In the genomic region with DNA sequence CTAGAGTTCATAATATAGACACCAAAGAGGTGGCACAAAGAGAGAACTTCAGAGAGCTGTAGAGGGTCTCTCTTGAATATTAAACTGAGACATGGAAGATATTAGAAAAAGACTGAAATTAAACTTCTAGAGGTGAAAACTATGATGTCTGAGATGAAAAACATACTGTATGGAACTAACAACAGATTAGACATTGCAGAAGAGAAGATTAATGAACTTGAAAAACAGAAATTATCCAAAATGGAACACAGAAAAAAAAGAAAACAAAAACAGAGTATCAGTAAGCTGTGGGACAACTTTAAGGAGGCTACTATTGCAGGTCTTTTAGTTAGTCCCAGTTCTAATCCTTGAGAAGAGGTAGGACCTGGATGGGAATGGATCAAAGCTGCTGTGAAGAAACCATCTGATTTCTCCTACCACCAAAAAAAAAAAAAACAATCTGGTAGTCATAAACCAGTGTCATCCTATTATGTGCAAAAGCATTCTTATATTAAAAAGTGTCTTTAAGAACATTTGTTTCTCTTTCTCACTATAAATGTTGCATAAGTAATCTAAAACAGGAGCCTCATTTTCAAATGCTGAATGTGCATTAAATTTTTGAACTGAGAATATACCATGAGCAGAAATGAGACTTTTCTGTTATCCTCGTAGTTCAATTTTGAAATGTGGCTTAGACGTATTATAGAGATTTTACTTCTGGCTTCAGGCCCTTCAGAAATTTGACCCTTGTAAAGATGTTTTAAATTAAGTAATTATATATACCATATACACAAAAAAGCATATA, we compare ENCODE assay signal across 30 cellular contexts.
"Had no signal": no experiment of that assay in that cellular context is flagged by ENCODE, and none has a peak within 500 bp of the region (broad histone marks: within the 10 kb centered on the region; RNA-seq: fewer than 3 reads in every experiment).

No MANE protein-coding gene starts in this region.

- H3K9me3 ChIP-seq: adrenal gland, body of pancreas, colonic mucosa, gastrocnemius medialis, heart right ventricle had no signal

- H3K4me3 ChIP-seq: adrenal gland, body of pancreas, colonic mucosa, gastrocnemius medialis, heart right ventricle, hepatocyte had no signal

- DNase-seq: activated CD4-positive, alpha-beta memory T cell treated with anti-CD3 and anti-CD28 coated beads for 36 hours; activated CD4-positive, alpha-beta T cell treated with anti-CD3 and anti-CD28 coated beads for 36 hours; activated CD4-positive, alpha-beta T cell treated with anti-CD3 and anti-CD28 coated beads, Interleukin-2, amount 10 ng/mL, durations not matched to agents 24 days and 14 days; activated CD4-positive, CD25-positive, alpha-beta regulatory T cell; activated CD4-positive, CD25-positive, alpha-beta regulatory T cell treated with anti-CD3 and anti-CD28 coated beads, Interleukin-2, amount 50 U/mL, for 72 hours; activated CD8-positive, alpha-beta memory T cell treated with anti-CD3 and anti-CD28 coated beads, Interleukin-2, amount 10 ng/mL, durations not matched to agents 7 days and 5 days; activated CD8-positive, alpha-beta memory T cell treated with anti-CD3 and anti-CD28 coated beads, Interleukin-2, amount 50 U/mL, for 4 hours; activated CD8-positive, alpha-beta T cell treated with anti-CD3 and anti-CD28 coated beads, Interleukin-2, amount 10 ng/mL, durations not matched to agents 7 days and 5 days; activated effector memory CD4-positive, alpha-beta T cell treated with anti-CD3 and anti-CD28 coated beads, Interleukin-2, amount 50 U/mL, for 16 hours; activated naive CD4-positive, alpha-beta T cell treated with anti-CD3 and anti-CD28 coated beads for 36 hours; activated naive CD8-positive, alpha-beta T cell treated with anti-CD3 and anti-CD28 coated beads for 36 hours; activated naive CD8-positive, alpha-beta T cell treated with anti-CD3 and anti-CD28 coated beads, Interleukin-2, amount 50 U/mL, for 24 hours; activated T-cell treated with anti-CD3 and anti-CD28 coated beads, Interleukin-2, amount 50 U/mL, for 1 hour; adrenal gland; amygdala; aorta; body of pancreas; caudate nucleus; colonic mucosa; effector CD8-positive, alpha-beta T cell; foreskin fibroblast; gastrocnemius medialis; heart right ventricle; SW 1271; T-cell had no signal

- H3K36me3 ChIP-seq: adrenal gland, colonic mucosa had no signal

- H2AFZ ChIP-seq: hepatocyte had no signal

- H3K9me3 Mint-ChIP-seq: activated CD4-positive, alpha-beta memory T cell treated with anti-CD3 and anti-CD28 coated beads for 36 hours; activated CD4-positive, alpha-beta T cell treated with anti-CD3 and anti-CD28 coated beads, Interleukin-2, amount 10 ng/mL, durations not matched to agents 24 days and 14 days; activated naive CD4-positive, alpha-beta T cell treated with anti-CD3 and anti-CD28 coated beads for 36 hours; activated naive CD4-positive, alpha-beta T cell treated with anti-CD3 and anti-CD28 coated beads, Interleukin-2, amount 50 U/mL, for 24 hours; activated naive CD8-positive, alpha-beta T cell treated with anti-CD3 and anti-CD28 coated beads for 36 hours; activated naive CD8-positive, alpha-beta T cell treated with anti-CD3 and anti-CD28 coated beads, Interleukin-2, amount 50 U/mL, for 24 hours; T-cell; T-helper 1 cell treated with Interleukin-12 subunit alpha and Interleukin-12 subunit beta and Interleukin-4 antibody, amounts not matched to agents 30 μg/mL and 1 μg/mL, for 36 hours had no signal

- H3K27ac Mint-ChIP-seq: activated CD4-positive, alpha-beta memory T cell treated with anti-CD3 and anti-CD28 coated beads for 36 hours; activated CD4-positive, alpha-beta T cell treated with anti-CD3 and anti-CD28 coated beads for 36 hours; activated CD4-positive, alpha-beta T cell treated with anti-CD3 and anti-CD28 coated beads, Interleukin-2, amount 10 ng/mL, durations not matched to agents 24 days and 14 days; activated CD8-positive, alpha-beta memory T cell treated with anti-CD3 and anti-CD28 coated beads, Interleukin-2, amount 10 ng/mL, durations not matched to agents 7 days and 5 days; activated CD8-positive, alpha-beta T cell treated with anti-CD3 and anti-CD28 coated beads, Interleukin-2, amount 10 ng/mL, durations not matched to agents 7 days and 5 days; activated naive CD4-positive, alpha-beta T cell treated with anti-CD3 and anti-CD28 coated beads for 36 hours; activated naive CD4-positive, alpha-beta T cell treated with anti-CD3 and anti-CD28 coated beads, Interleukin-2, amount 50 U/mL, for 24 hours; activated naive CD8-positive, alpha-beta T cell treated with anti-CD3 and anti-CD28 coated beads for 36 hours; activated naive CD8-positive, alpha-beta T cell treated with anti-CD3 and anti-CD28 coated beads, Interleukin-2, amount 50 U/mL, for 24 hours; T-cell; T-helper 1 cell treated with Interleukin-12 subunit alpha and Interleukin-12 subunit beta and Interleukin-4 antibody, amounts not matched to agents 30 μg/mL and 1 μg/mL, for 36 hours had no signal

- H3K27ac ChIP-seq: adrenal gland, body of pancreas, colonic mucosa, gastrocnemius medialis, heart right ventricle, hepatocyte had no signal

- H3K4me1 ChIP-seq: colonic mucosa, heart right ventricle had no signal

- H3K4me1 Mint-ChIP-seq: activated CD4-positive, alpha-beta T cell treated with anti-CD3 and anti-CD28 coated beads for 36 hours; activated CD4-positive, alpha-beta T cell treated with anti-CD3 and anti-CD28 coated beads, Interleukin-2, amount 10 ng/mL, durations not matched to agents 24 days and 14 days; activated CD8-positive, alpha-beta memory T cell treated with anti-CD3 and anti-CD28 coated beads, Interleukin-2, amount 10 ng/mL, durations not matched to agents 7 days and 5 days; activated naive CD4-positive, alpha-beta T cell treated with anti-CD3 and anti-CD28 coated beads, Interleukin-2, amount 50 U/mL, for 24 hours; activated naive CD8-positive, alpha-beta T cell treated with anti-CD3 and anti-CD28 coated beads, Interleukin-2, amount 50 U/mL, for 24 hours; T-cell had no signal

- ATAC-seq: activated CD4-positive, alpha-beta T cell treated with anti-CD3 and anti-CD28 coated beads for 36 hours; activated CD8-positive, alpha-beta memory T cell treated with anti-CD3 and anti-CD28 coated beads, Interleukin-2, amount 10 ng/mL, durations not matched to agents 7 days and 5 days; activated CD8-positive, alpha-beta T cell treated with anti-CD3 and anti-CD28 coated beads, Interleukin-2, amount 10 ng/mL, durations not matched to agents 7 days and 5 days; activated naive CD8-positive, alpha-beta T cell treated with anti-CD3 and anti-CD28 coated beads, Interleukin-2, amount 50 U/mL, for 24 hours; body of pancreas; esophagus mucosa; gastrocnemius medialis; heart right ventricle; T-cell had no signal

- FAIRE-seq: endometrium had no signal

- H3K27me3 Mint-ChIP-seq: activated CD4-positive, alpha-beta memory T cell treated with anti-CD3 and anti-CD28 coated beads for 36 hours; activated CD4-positive, alpha-beta T cell treated with anti-CD3 and anti-CD28 coated beads for 36 hours; activated CD4-positive, alpha-beta T cell treated with anti-CD3 and anti-CD28 coated beads, Interleukin-2, amount 10 ng/mL, durations not matched to agents 24 days and 14 days; activated CD8-positive, alpha-beta memory T cell treated with anti-CD3 and anti-CD28 coated beads, Interleukin-2, amount 10 ng/mL, durations not matched to agents 7 days and 5 days; activated naive CD4-positive, alpha-beta T cell treated with anti-CD3 and anti-CD28 coated beads, Interleukin-2, amount 50 U/mL, for 24 hours; activated naive CD8-positive, alpha-beta T cell treated with anti-CD3 and anti-CD28 coated beads for 36 hours; activated naive CD8-positive, alpha-beta T cell treated with anti-CD3 and anti-CD28 coated beads, Interleukin-2, amount 50 U/mL, for 24 hours; T-cell had no signal

- H3K4me2 ChIP-seq: hepatocyte had no signal

- H3K27me3 ChIP-seq: adrenal gland, body of pancreas, colonic mucosa, gastrocnemius medialis, heart right ventricle, hepatocyte had no signal

- H3K4me3 Mint-ChIP-seq: activated CD4-positive, alpha-beta memory T cell treated with anti-CD3 and anti-CD28 coated beads for 36 hours; activated CD4-positive, alpha-beta T cell treated with anti-CD3 and anti-CD28 coated beads for 36 hours; activated CD4-positive, alpha-beta T cell treated with anti-CD3 and anti-CD28 coated beads, Interleukin-2, amount 10 ng/mL, durations not matched to agents 24 days and 14 days; activated CD8-positive, alpha-beta memory T cell treated with anti-CD3 and anti-CD28 coated beads, Interleukin-2, amount 10 ng/mL, durations not matched to agents 7 days and 5 days; activated CD8-positive, alpha-beta T cell treated with anti-CD3 and anti-CD28 coated beads, Interleukin-2, amount 10 ng/mL, durations not matched to agents 7 days and 5 days; activated naive CD4-positive, alpha-beta T cell treated with anti-CD3 and anti-CD28 coated beads for 36 hours; activated naive CD4-positive, alpha-beta T cell treated with anti-CD3 and anti-CD28 coated beads, Interleukin-2, amount 50 U/mL, for 24 hours; activated naive CD8-positive, alpha-beta T cell treated with anti-CD3 and anti-CD28 coated beads for 36 hours; activated naive CD8-positive, alpha-beta T cell treated with anti-CD3 and anti-CD28 coated beads, Interleukin-2, amount 50 U/mL, for 24 hours; T-cell; T-helper 1 cell treated with Interleukin-12 subunit alpha and Interleukin-12 subunit beta and Interleukin-4 antibody, amounts not matched to agents 30 μg/mL and 1 μg/mL, for 36 hours had no signal
